In genomic region chr3:177300039-177300833, GRCh38 we compare ENCODE assay signal across 1 cellular context.
A peak's percentile ranks its signal among the peaks of the same experiment; 100 is the strongest.
TF ChIP-seq lines count a peak whose summit lies in the region.

No MANE protein-coding gene starts in this region.

TF ChIP-seq in K562, 482 proteins besides CTCF, POLR2A, EP300 and RAD21 (continued from another document and continues in another):
- TF ChIP-seq ZHX1 (conservative IDR thresholded peaks at IDR 0.05; ENCODE audit: low read length) (no peak), POU5F1 (IDR thresholded peaks at IDR 0.05; ENCODE audit: borderline replicate concordance, low read depth, low read length, partially characterized antibody) (no peak), TCF7L2 (IDR thresholded peaks at IDR 0.05; ENCODE audit: low read depth, low read length) (no peak), POLR3G (IDR thresholded peaks at IDR 0.05; ENCODE audit: extremely low read depth, insufficient read length, insufficient replicate concordance) (no peak), ZZZ3 (IDR thresholded peaks at IDR 0.05) (no peak), TRIM24 (IDR thresholded peaks at IDR 0.05) (peak; percentile 10 to 29; a peak in 2 of 4 replicates), ZNF408 (CRISPR knock-in tag; IDR thresholded peaks at IDR 0.05; ENCODE audit: low read depth) (no peak), FOXM1 (IDR thresholded peaks at IDR 0.05; ENCODE audit: low read depth) (no peak), FOXM1 (CRISPR knock-in tag; IDR thresholded peaks at IDR 0.05; ENCODE audit: low read depth) (no peak), ZNF311 (CRISPR knock-in tag; IDR thresholded peaks at IDR 0.05) (no peak), TFAP4 (CRISPR knock-in tag; IDR thresholded peaks at IDR 0.05; ENCODE audit: borderline replicate concordance) (peak; percentile 35; the same call in 1 of the 2 replicates), ZNF740 (CRISPR knock-in tag; IDR thresholded peaks at IDR 0.05) (no peak), ZNF740 (tag; IDR thresholded peaks at IDR 0.05) (no peak), ZNF589 (CRISPR knock-in tag; IDR thresholded peaks at IDR 0.05; ENCODE audit: low read depth) (no peak), NR2C1 (IDR thresholded peaks at IDR 0.05) (no peak), NR2C1 (tag; IDR thresholded peaks at IDR 0.05) (no peak), NBN (IDR thresholded peaks at IDR 0.05; ENCODE audit: low read depth) (no peak), TCF3 (CRISPR knock-in tag; IDR thresholded peaks at IDR 0.05) (peak; percentile 80), FOSL1 (tag; conservative IDR thresholded peaks at IDR 0.05) (peak; percentile 69), HMBOX1 (IDR thresholded peaks at IDR 0.05) (peak; percentile 72), ELF1 (tag; IDR thresholded peaks at IDR 0.05) (no peak), GATAD2A (IDR thresholded peaks at IDR 0.05) (0 out of 2 replicates have a peak, but pooled peaks have one; percentile 55), FOXK2 (conservative IDR thresholded peaks at IDR 0.05 in 1 of 2, IDR thresholded peaks at IDR 0.05 in 1 of 2; ENCODE audit: low read depth in 2 of 2) (peak; percentile 50 to 63; a peak in 3 of 4 replicates), ZNF133 (CRISPR knock-in tag; IDR thresholded peaks at IDR 0.05) (no peak), TGIF2 (CRISPR knock-in tag; IDR thresholded peaks at IDR 0.05) (no peak), RFX7 (CRISPR knock-in tag; IDR thresholded peaks at IDR 0.05) (no peak), ZKSCAN1 (IDR thresholded peaks at IDR 0.05; ENCODE audit: low read depth, low read length) (no peak), GABPA (tag; conservative IDR thresholded peaks at IDR 0.05; ENCODE audit: low read depth) (no peak), ARID1B (IDR thresholded peaks at IDR 0.05) (peak; percentile 88), BCOR (IDR thresholded peaks at IDR 0.05) (0 out of 2 replicates have a peak, but pooled peaks have one; percentile 15), CBX3 (IDR thresholded peaks at IDR 0.05; ENCODE audit: borderline replicate concordance in 1 of 2, low read length in 2 of 2) (no peak; a peak in 1 of 3 replicates), MCM2 (IDR thresholded peaks at IDR 0.05; ENCODE audit: low read depth) (no peak), HDAC1 (IDR thresholded peaks at IDR 0.05) (peak in 1 of 2 experiments; percentile 80; a peak in 2 of 4 replicates), ETV1 (tag; conservative IDR thresholded peaks at IDR 0.05; ENCODE audit: low read depth) (no peak), ZNF3 (CRISPR knock-in tag; IDR thresholded peaks at IDR 0.05) (no peak), ATF3 (IDR thresholded peaks at IDR 0.05) (peak; percentile 57), ATF3 (CRISPR knock-in tag; conservative IDR thresholded peaks at IDR 0.05) (no peak), ARNT (IDR thresholded peaks at IDR 0.05) (peak in 1 of 2 experiments; percentile 21; a peak in 1 of 4 replicates), C11orf30 (IDR thresholded peaks at IDR 0.05; ENCODE audit: low read depth) (no peak), SNIP1 (IDR thresholded peaks at IDR 0.05; ENCODE audit: low read depth) (no peak), RBM14 (IDR thresholded peaks at IDR 0.05; ENCODE audit: borderline replicate concordance, insufficient read depth, low read depth, low read length) (no peak), MAFK (IDR thresholded peaks at IDR 0.05; ENCODE audit: low read length) (0 out of 2 replicates have a peak, but pooled peaks have one; percentile 27), ETV6 (IDR thresholded peaks at IDR 0.05; ENCODE audit: borderline replicate concordance in 1 of 2, low read depth in 2 of 2, low read length in 1 of 2) (0 out of 4 replicates have a peak, but pooled peaks of 1 of the 2 experiments have one; percentile 39), ETV6 (CRISPR knock-in tag; IDR thresholded peaks at IDR 0.05; ENCODE audit: borderline replicate concordance) (no peak), SMC3 (conservative IDR thresholded peaks at IDR 0.05; ENCODE audit: insufficient read depth, low read depth, low read length) (0 out of 2 replicates have a peak, but pooled peaks have one; percentile 5), MTA3 (IDR thresholded peaks at IDR 0.05; ENCODE audit: borderline replicate concordance) (peak; percentile 53; the same call in 1 of the 2 replicates), ZBTB1 (CRISPR knock-in tag; IDR thresholded peaks at IDR 0.05; ENCODE audit: borderline replicate concordance, low read depth) (no peak), MAFF (IDR thresholded peaks at IDR 0.05; ENCODE audit: low read length) (no peak), PHF20 (IDR thresholded peaks at IDR 0.05; ENCODE audit: partially characterized antibody) (no peak), ETS1 (conservative IDR thresholded peaks at IDR 0.05; ENCODE audit: control insufficient read depth, low read depth, low read length) (no peak), SOX6 (IDR thresholded peaks at IDR 0.05) (peak; percentile 58), MXD1 (CRISPR knock-in tag; IDR thresholded peaks at IDR 0.05; ENCODE audit: borderline replicate concordance, poor library complexity, severe bottlenecking) (no peak), ATF7 (IDR thresholded peaks at IDR 0.05) (no peak), NUFIP1 (IDR thresholded peaks at IDR 0.05; ENCODE audit: partially characterized antibody) (no peak), DPF2 (IDR thresholded peaks at IDR 0.05) (peak; percentile 83), STAT5B (CRISPR knock-in tag; IDR thresholded peaks at IDR 0.05) (no peak), GATAD2B (IDR thresholded peaks at IDR 0.05; ENCODE audit: borderline replicate concordance) (no peak), CBFA2T3 (IDR thresholded peaks at IDR 0.05) (peak; percentile 84), ZNF707 (CRISPR knock-in tag; conservative IDR thresholded peaks at IDR 0.05) (no peak), SNAPC5 (CRISPR knock-in tag; IDR thresholded peaks at IDR 0.05) (no peak), TBL1XR1 (IDR thresholded peaks at IDR 0.05; ENCODE audit: low read length in 2 of 2) (0 out of 4 replicates have a peak, but pooled peaks of 1 of the 2 experiments have one; percentile 19), EHMT2 (IDR thresholded peaks at IDR 0.05) (peak; percentile 47; the same call in 1 of the 2 replicates), TFE3 (CRISPR knock-in tag; IDR thresholded peaks at IDR 0.05) (no peak), ZNF212 (CRISPR knock-in tag; IDR thresholded peaks at IDR 0.05) (no peak), TRIM25 (IDR thresholded peaks at IDR 0.05; ENCODE audit: borderline replicate concordance) (no peak), KDM4B (IDR thresholded peaks at IDR 0.05; ENCODE audit: borderline replicate concordance in 2 of 2, low read depth in 1 of 2) (no peak), SMARCE1 (IDR thresholded peaks at IDR 0.05) (peak; percentile 87), CHD4 (IDR thresholded peaks at IDR 0.05; ENCODE audit: insufficient read depth, insufficient replicate concordance, low read depth, low read length, poor library complexity, severe bottlenecking) (no peak), SIN3A (IDR thresholded peaks at IDR 0.05; ENCODE audit: borderline replicate concordance in 2 of 2, control insufficient read depth in 1 of 2, low read depth in 2 of 2, low read length in 2 of 2) (no peak), TRIM28 (IDR thresholded peaks at IDR 0.05) (no peak), IRF2 (CRISPR knock-in tag; IDR thresholded peaks at IDR 0.05) (no peak), CHCHD3 (CRISPR knock-in tag; IDR thresholded peaks at IDR 0.05) (no peak), HDAC2 (IDR thresholded peaks at IDR 0.05) (peak; percentile 46; the same call in 1 of the 2 replicates)
